ENCODE assay signal across 15 cellular contexts in the genomic region with DNA sequence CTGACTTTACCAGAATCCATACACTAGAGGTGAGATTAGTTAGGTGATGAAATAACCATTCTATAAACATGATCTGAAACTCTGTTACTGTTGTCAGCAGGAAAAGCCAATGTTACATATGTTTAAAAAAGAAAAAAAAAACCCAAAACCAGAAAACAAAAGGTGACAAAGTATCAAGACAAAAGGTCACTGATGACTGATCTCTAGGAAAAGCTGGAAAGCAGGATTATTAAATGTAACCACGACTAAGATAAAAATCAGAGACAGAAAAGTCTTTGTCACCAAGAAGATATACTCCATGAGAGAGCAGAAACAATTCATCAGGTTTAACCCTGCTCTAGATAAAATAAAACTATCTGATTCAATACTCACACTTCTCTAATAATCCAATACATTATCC. TPM values are rescaled to one million over a fixed set of nuclear protein-coding genes. Genes with fewer than 3 reads are reported as not detected.
DNase-seq lines count a peak whose midpoint lies in the region; ATAC-seq and TF ChIP-seq lines count a peak whose summit lies in the region.
"Had no signal": no experiment of that assay in that cellular context is flagged by ENCODE, and none has a peak within 500 bp of the region (broad histone marks: within the 10 kb centered on the region; RNA-seq: fewer than 3 reads in every experiment).

No MANE protein-coding gene starts in this region.

- peak overlapping the region; percentile 20 for H3K27ac ChIP-seq in HL-60 (replicated peaks)
- H3K27ac ChIP-seq in osteoblast (ENCODE audit: low read depth, low read length): peak overlapping the region; percentile 20

- no peak overlapping the region for H3K4me3 ChIP-seq in HL-60 (replicated peaks; ENCODE audit: insufficient read depth, low read length)
- H3K4me3 ChIP-seq in osteoblast (ENCODE audit: insufficient read depth, low read length): no peak overlapping the region
- H3K4me3 ChIP-seq: neural progenitor cell, sigmoid colon, stomach had no signal

- POLR2A ChIA-PET in activated CD4-positive, alpha-beta T cell treated with anti-CD3 and anti-CD28 coated beads for 36 hours (lab: Charles Lee): interaction anchor here (0.5 to 2.9 kb wide), 5 partner anchors 9 to 502 kb away, joined by 3 to 14 read pairs (median 4); a partner anchor contains a TSS

- no peak for ATAC-seq in activated CD4-positive, alpha-beta T cell treated with anti-CD3 and anti-CD28 coated beads for 36 hours
- ATAC-seq in HG03457 (IDR thresholded peaks at IDR 0.05; ENCODE audit: unreplicated experiment): no peak
- ATAC-seq: left lobe of liver had no signal

- H3K27ac Mint-ChIP-seq in activated CD4-positive, alpha-beta T cell treated with anti-CD3 and anti-CD28 coated beads for 36 hours: peak overlapping the region; percentile 63
- peak overlapping the region in 4 of 5 experiments; percentile 14 to 36 (median 19) for H3K27ac Mint-ChIP-seq in brain
- H3K27ac Mint-ChIP-seq: neural progenitor cell had no signal

- H2AFZ ChIP-seq in osteoblast (ENCODE audit: low read length): no peak overlapping the region
- H2AFZ ChIP-seq: neural progenitor cell had no signal

- no peaks in the 10 kb centered on the region for H3K27me3 ChIP-seq in HL-60 (ENCODE audit: insufficient read depth, poor library complexity, severe bottlenecking)
- H3K27me3 ChIP-seq in osteoblast (ENCODE audit: insufficient read depth, low read length): no peaks in the 10 kb centered on the region
- H3K27me3 ChIP-seq: neural progenitor cell, sigmoid colon, stomach had no signal

- peaks cover 78% of the 10 kb centered on the region for H3K36me3 Mint-ChIP-seq in activated CD4-positive, alpha-beta T cell treated with anti-CD3 and anti-CD28 coated beads for 36 hours (ENCODE audit: low read depth)
- peaks cover 66% of the 10 kb centered on the region for H3K36me3 Mint-ChIP-seq in brain

- no peaks in the 10 kb centered on the region for H3K9me3 Mint-ChIP-seq in activated CD4-positive, alpha-beta T cell treated with anti-CD3 and anti-CD28 coated beads for 36 hours (ENCODE audit: low read depth)
- H3K9me3 Mint-ChIP-seq in brain: no peaks in the 10 kb centered on the region
- H3K9me3 Mint-ChIP-seq: neural progenitor cell had no signal

- no peaks in the 10 kb centered on the region for H3K9me3 ChIP-seq in osteoblast (ENCODE audit: low read depth, low read length)
- H3K9me3 ChIP-seq: sigmoid colon, stomach had no signal

- peaks cover 72% of the 10 kb centered on the region for H3K4me1 Mint-ChIP-seq in activated CD4-positive, alpha-beta T cell treated with anti-CD3 and anti-CD28 coated beads for 36 hours
- H3K4me1 Mint-ChIP-seq in brain: peaks cover 49% of the 10 kb centered on the region

- peaks cover 58% of the 10 kb centered on the region for H4K20me1 ChIP-seq in osteoblast (ENCODE audit: insufficient read depth, low read length)

- H3K36me3 ChIP-seq in osteoblast (ENCODE audit: insufficient read depth, low read length): peaks cover 84% of the 10 kb centered on the region

- H3K4me3 Mint-ChIP-seq in activated CD4-positive, alpha-beta T cell treated with anti-CD3 and anti-CD28 coated beads for 36 hours: no peak overlapping the region
- H3K4me3 Mint-ChIP-seq in brain: peak overlapping the region in 2 of 5 experiments; percentile 3 to 16
- H3K4me3 Mint-ChIP-seq: neural progenitor cell had no signal

- intact Hi-C loops in activated CD4-positive, alpha-beta T cell treated with anti-CD3 and anti-CD28 coated beads for 36 hours (cut with DNase I, micrococcal nuclease): no loop called here

- H3K4me1 ChIP-seq in osteoblast (ENCODE audit: insufficient read depth, low read length): peaks cover 19% of the 10 kb centered on the region

- TF ChIP-seq CTCF in HL-60 (IDR thresholded peaks at IDR 0.05; ENCODE audit: insufficient read depth, low read length) (no peak), brain (conservative IDR thresholded peaks at IDR 0.05) (no peak), osteoblast (IDR thresholded peaks at IDR 0.05; ENCODE audit: extremely low read depth, low read depth, low read length) (no peak)

- peaks cover 83% of the 10 kb centered on the region for H3K79me2 ChIP-seq in osteoblast (ENCODE audit: insufficient read depth, low read length)

- H3K4me2 ChIP-seq in osteoblast (ENCODE audit: insufficient read depth, low read length): no peak overlapping the region
- H3K4me2 ChIP-seq: neural progenitor cell had no signal

- DNase-seq in activated CD4-positive, alpha-beta T cell treated with anti-CD3 and anti-CD28 coated beads for 36 hours: no peak
- DNase-seq in activated CD4-positive, alpha-beta T cell treated with anti-CD3 and anti-CD28 coated beads, Interleukin-2, amount 50 U/mL, for 1 hour: no peak
- DNase-seq in HL-60 (ENCODE audit: low read depth in 1 of 2, low spot score in 1 of 2) (no peak), osteoblast (ENCODE audit: insufficient read length, low spot score, missing footprints) (no peak), NCI-H1694 treated with DMSO at 0.1 percent for 48 hours (lab: John Stamatoyannopoulos, UW) (no peak), hepatic stellate cell (ENCODE audit: low spot score) (no peak)
- DNase-seq: Kasumi-1, NCI-H187, NCI-H526, sigmoid colon, stomach had no signal

- no peaks in the 10 kb centered on the region for H3K27me3 Mint-ChIP-seq in activated CD4-positive, alpha-beta T cell treated with anti-CD3 and anti-CD28 coated beads for 36 hours
- H3K27me3 Mint-ChIP-seq in brain: peaks cover 5% of the 10 kb centered on the region

- CTCF ChIA-PET in activated CD4-positive, alpha-beta T cell treated with anti-CD3 and anti-CD28 coated beads for 36 hours (lab: Charles Lee): interaction anchor here (2.5 kb wide), 1 partner anchor 29 kb away, joined by 8 read pairs; a partner anchor contains a TSS

RNA-seq across cellular contexts. Expression of a gene that starts 5.4 kb away (rescaled TPM):
- total RNA-seq in activated CD4-positive, alpha-beta T cell treated with anti-CD3 and anti-CD28 coated beads for 36 hours: 100 to 1,000 TPM; 115 to 148 TPM
- polyA plus RNA-seq in brain (ENCODE audit: insufficient read depth, low read depth, low replicate concordance): 32.7 TPM
- 103 and 106 TPM in 2 replicates for total RNA-seq in osteoblast

RNA-seq across cellular contexts. Expression of a gene that starts 29.2 kb away (rescaled TPM):
- 10 to 100 TPM; 59.6 to 74.3 TPM for total RNA-seq in activated CD4-positive, alpha-beta T cell treated with anti-CD3 and anti-CD28 coated beads for 36 hours
- polyA plus RNA-seq in brain (ENCODE audit: insufficient read depth, low read depth, low replicate concordance): 20.6 TPM
- 42.1 and 42.7 TPM in 2 replicates for total RNA-seq in osteoblast
